Comparison of ENCODE assay signal across 17 cellular contexts in genomic region chr16:8945626-8946296, GRCh38. TPM values are rescaled to one million over a fixed set of nuclear protein-coding genes. Genes with fewer than 3 reads are reported as not detected.
DNase-seq lines count a peak whose midpoint lies in the region; ATAC-seq and TF ChIP-seq lines count a peak whose summit lies in the region.
"Had no signal": no experiment of that assay in that cellular context is flagged by ENCODE, and none has a peak within 500 bp of the region (broad histone marks: within the 10 kb centered on the region; RNA-seq: fewer than 3 reads in every experiment).

No MANE protein-coding gene starts in this region.

- H3K27ac Mint-ChIP-seq in central memory CD8-positive, alpha-beta T cell (ENCODE audit: low read depth): no peak overlapping the region
- H3K27ac Mint-ChIP-seq in progenitor cell of endocrine pancreas (peak overlapping the region; percentile 86), endothelial cell (ENCODE audit: unreplicated experiment) (no peak overlapping the region)
- H3K27ac Mint-ChIP-seq: nephron had no signal

- H3K4me3 Mint-ChIP-seq in activated T-cell treated with anti-CD3 and anti-CD28 coated beads, Interleukin-2, amount 50 U/mL, for 4 hours: peak overlapping the region; percentile 24
- peak overlapping the region; percentile 65 for H3K4me3 Mint-ChIP-seq in central memory CD8-positive, alpha-beta T cell
- no peak overlapping the region for H3K4me3 Mint-ChIP-seq in progenitor cell of endocrine pancreas (ENCODE audit: low read depth)
- H3K4me3 Mint-ChIP-seq in endothelial cell (ENCODE audit: unreplicated experiment): no peak overlapping the region
- H3K4me3 Mint-ChIP-seq: nephron had no signal

- no peaks in the 10 kb centered on the region for H3K9me3 Mint-ChIP-seq in activated T-cell treated with anti-CD3 and anti-CD28 coated beads, Interleukin-2, amount 50 U/mL, for 4 hours
- no peaks in the 10 kb centered on the region for H3K9me3 Mint-ChIP-seq in central memory CD8-positive, alpha-beta T cell
- H3K9me3 Mint-ChIP-seq in progenitor cell of endocrine pancreas (ENCODE audit: low read depth) (no peaks in the 10 kb centered on the region), endothelial cell (ENCODE audit: unreplicated experiment) (no peaks in the 10 kb centered on the region)
- H3K9me3 Mint-ChIP-seq: nephron had no signal

- TF ChIP-seq CTCF in progenitor cell of endocrine pancreas (IDR thresholded peaks at IDR 0.05; ENCODE audit: unreplicated experiment): no peak
- TF ChIP-seq CTCF in endothelial cell (IDR thresholded peaks at IDR 0.05; ENCODE audit: unreplicated experiment): no peak

- no peak for ATAC-seq in activated T-cell treated with anti-CD3 and anti-CD28 coated beads, Interleukin-2, amount 50 U/mL, for 4 hours
- no peak for ATAC-seq in central memory CD8-positive, alpha-beta T cell (replicated peaks; ENCODE audit: extremely low read depth, poor library complexity, severe bottlenecking)
- ATAC-seq: foreskin keratinocyte had no signal

- peaks cover 94% of the 10 kb centered on the region for H3K4me1 Mint-ChIP-seq in activated T-cell treated with anti-CD3 and anti-CD28 coated beads, Interleukin-2, amount 50 U/mL, for 4 hours (ENCODE audit: low read depth)
- peaks cover 90% of the 10 kb centered on the region for H3K4me1 Mint-ChIP-seq in central memory CD8-positive, alpha-beta T cell
- H3K4me1 Mint-ChIP-seq in progenitor cell of endocrine pancreas (ENCODE audit: low read depth): peaks cover 41% of the 10 kb centered on the region
- H3K4me1 Mint-ChIP-seq in endothelial cell (ENCODE audit: unreplicated experiment): peaks cover 29% of the 10 kb centered on the region

- H3K36me3 Mint-ChIP-seq in activated T-cell treated with anti-CD3 and anti-CD28 coated beads, Interleukin-2, amount 50 U/mL, for 4 hours (ENCODE audit: insufficient read depth): no peaks in the 10 kb centered on the region
- peaks cover 13% of the 10 kb centered on the region for H3K36me3 Mint-ChIP-seq in central memory CD8-positive, alpha-beta T cell (ENCODE audit: insufficient read depth)
- H3K36me3 Mint-ChIP-seq in progenitor cell of endocrine pancreas (ENCODE audit: insufficient read depth) (no peaks in the 10 kb centered on the region), endothelial cell (ENCODE audit: low read depth, unreplicated experiment) (no peaks in the 10 kb centered on the region)

- H3K27me3 Mint-ChIP-seq in activated T-cell treated with anti-CD3 and anti-CD28 coated beads, Interleukin-2, amount 50 U/mL, for 4 hours (ENCODE audit: low read depth): no peaks in the 10 kb centered on the region
- no peaks in the 10 kb centered on the region for H3K27me3 Mint-ChIP-seq in central memory CD8-positive, alpha-beta T cell
- H3K27me3 Mint-ChIP-seq in progenitor cell of endocrine pancreas (no peaks in the 10 kb centered on the region), endothelial cell (ENCODE audit: unreplicated experiment) (peaks cover 4% of the 10 kb centered on the region)

- DNase-seq in activated T-cell treated with anti-CD3 and anti-CD28 coated beads, Interleukin-2, amount 50 U/mL, for 4 hours: no peak
- DNase-seq in activated T-cell treated with anti-CD3 and anti-CD28 coated beads, Interleukin-2, amount 50 U/mL, for 1 hour: no peak
- DNase-seq in NCI-H69 (lab: John Stamatoyannopoulos, UW): peak; percentile 12
- DNase-seq in central memory CD8-positive, alpha-beta T cell (ENCODE audit: low spot score in 2 of 2): no peak
- no peak for DNase-seq in progenitor cell of endocrine pancreas (ENCODE audit: low spot score, unreplicated experiment)
- no peak for DNase-seq in endothelial cell (ENCODE audit: low spot score)
- DNase-seq in C1 segment of cervical spinal cord (lab: John Stamatoyannopoulos, UW): no peak
- no peak for DNase-seq in mesenteric fat pad (ENCODE audit: low spot score)
- DNase-seq: activated CD4-positive, alpha-beta T cell treated with anti-CD3 and anti-CD28 coated beads, Interleukin-2, amount 50 U/mL, for 4 hours; DMS79 treated with DMSO at 0.1 percent for 48 hours; foreskin keratinocyte; NCI-H526; small intestine; stimulated activated CD4-positive, alpha-beta T cell treated with anti-CD3 and anti-CD28 coated beads, Interleukin-4, amount 100 ng/mL, for 4 hours; substantia nigra; T-helper 1 cell had no signal

RNA-seq across cellular contexts. Expression of gene USP7, which starts 17.9 kb away (rescaled TPM):
- total RNA-seq in activated T-cell treated with anti-CD3 and anti-CD28 coated beads, Interleukin-2, amount 50 U/mL, for 4 hours: 100 to 1,000 TPM; 189 to 210 (median 196) TPM
- total RNA-seq in progenitor cell of endocrine pancreas (159 and 171 TPM in 2 replicates), endothelial cell (ENCODE audit: unreplicated experiment) (122 TPM), mesenteric fat pad (95.5 TPM)

Comparison
In these comparisons a context has a peak if more than half of its experiments do, and no peak if none do; other contexts are left out.
1. H3K4me3 Mint-ChIP-seq: peak in activated T-cell treated with anti-CD3 and anti-CD28 coated beads, Interleukin-2, amount 50 U/mL, for 4 hours (single experiment) and central memory CD8-positive, alpha-beta T cell (single experiment); none in progenitor cell of endocrine pancreas (single experiment) and endothelial cell (single experiment).